Comparison of ENCODE assay signal across 28 cellular contexts in the genomic region with DNA sequence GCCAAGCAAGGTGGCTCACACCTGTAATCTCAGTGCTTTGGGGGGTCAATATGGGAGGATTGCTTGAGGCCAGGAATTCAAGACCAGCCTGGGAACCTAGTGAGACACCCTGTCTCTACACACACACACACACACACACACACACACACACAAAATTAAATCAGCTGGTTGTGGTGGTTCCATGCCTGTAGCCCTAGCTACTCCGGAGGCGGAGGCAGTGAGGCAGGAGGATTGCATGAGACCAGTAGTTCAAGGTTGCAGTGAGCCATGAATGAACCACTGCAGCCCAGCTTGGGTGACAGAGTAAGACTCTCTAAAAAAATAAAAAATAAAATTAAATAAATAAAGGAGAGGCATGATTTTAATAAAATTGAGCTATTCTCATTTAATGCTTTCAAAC.
"Had no signal": no experiment of that assay in that cellular context is flagged by ENCODE, and none has a peak within 500 bp of the region (broad histone marks: within the 10 kb centered on the region; RNA-seq: fewer than 3 reads in every experiment).

No MANE protein-coding gene starts in this region.

- H3K9me3 Mint-ChIP-seq: activated CD4-positive, alpha-beta T cell treated with anti-CD3 and anti-CD28 coated beads, Interleukin-2, amount 10 ng/mL, durations not matched to agents 24 days and 14 days; activated naive CD4-positive, alpha-beta T cell treated with anti-CD3 and anti-CD28 coated beads, Interleukin-2, amount 50 U/mL, for 24 hours; activated T-cell treated with anti-CD3 and anti-CD28 coated beads, Interleukin-2, amount 50 U/mL, for 24 hours; activated T-helper 1 cell treated with anti-CD3 and anti-CD28 coated beads, Interleukin-12 subunit alpha, Interleukin-12 subunit beta, Interleukin-2, Interleukin-4 antibody, amounts not matched to agents 30 ng/mL and 10 ng/mL and 1 ng/mL, durations not matched to agents 14 hours and 24 hours and 36 hours; T-helper 2 cell treated with Interferon-gamma antibody and Interleukin-4, amounts not matched to agents 5 μg/mL and 100 μg/mL, for 36 hours; WTC11 had no signal

- H3K27me3 ChIP-seq: ascending aorta, body of pancreas, SJCRH30 had no signal

- H3K27ac ChIP-seq: ascending aorta, SJCRH30 had no signal

- FAIRE-seq: bronchial epithelial cell had no signal

- H3K4me3 ChIP-seq: ascending aorta, body of pancreas, SJCRH30 had no signal

- H3K4me2 ChIP-seq: SK-N-SH had no signal

- H3K27me3 Mint-ChIP-seq: activated CD4-positive, alpha-beta T cell treated with anti-CD3 and anti-CD28 coated beads, Interleukin-2, amount 10 ng/mL, durations not matched to agents 24 days and 14 days; activated CD8-positive, alpha-beta memory T cell treated with anti-CD3 and anti-CD28 coated beads, Interleukin-2, amount 10 ng/mL, durations not matched to agents 7 days and 5 days; activated naive CD4-positive, alpha-beta T cell treated with anti-CD3 and anti-CD28 coated beads, Interleukin-2, amount 50 U/mL, for 24 hours; activated T-cell treated with anti-CD3 and anti-CD28 coated beads, Interleukin-2, amount 50 U/mL, for 24 hours had no signal

- H3K27ac Mint-ChIP-seq: activated CD4-positive, alpha-beta T cell treated with anti-CD3 and anti-CD28 coated beads, Interleukin-2, amount 10 ng/mL, durations not matched to agents 24 days and 14 days; activated CD8-positive, alpha-beta memory T cell treated with anti-CD3 and anti-CD28 coated beads, Interleukin-2, amount 10 ng/mL, durations not matched to agents 7 days and 5 days; activated naive CD4-positive, alpha-beta T cell treated with anti-CD3 and anti-CD28 coated beads, Interleukin-2, amount 50 U/mL, for 24 hours; activated T-helper 1 cell treated with anti-CD3 and anti-CD28 coated beads, Interleukin-12 subunit alpha, Interleukin-12 subunit beta, Interleukin-2, Interleukin-4 antibody, amounts not matched to agents 30 ng/mL and 10 ng/mL and 1 ng/mL, durations not matched to agents 14 hours and 24 hours and 36 hours; T-helper 2 cell treated with Interferon-gamma antibody and Interleukin-4, amounts not matched to agents 5 μg/mL and 100 μg/mL, for 36 hours; WTC11 had no signal

- ATAC-seq: activated CD8-positive, alpha-beta memory T cell treated with anti-CD3 and anti-CD28 coated beads, Interleukin-2, amount 10 ng/mL, durations not matched to agents 7 days and 5 days; body of pancreas; Panc1; WTC11 had no signal

- H3K36me3 ChIP-seq: ascending aorta, SJCRH30 had no signal

- H3K9me3 ChIP-seq: ascending aorta, body of pancreas, SJCRH30, SK-N-SH had no signal

- H3K4me3 Mint-ChIP-seq: activated CD4-positive, alpha-beta T cell treated with anti-CD3 and anti-CD28 coated beads, Interleukin-2, amount 10 ng/mL, durations not matched to agents 24 days and 14 days; activated CD8-positive, alpha-beta memory T cell treated with anti-CD3 and anti-CD28 coated beads, Interleukin-2, amount 10 ng/mL, durations not matched to agents 7 days and 5 days; activated naive CD4-positive, alpha-beta T cell treated with anti-CD3 and anti-CD28 coated beads, Interleukin-2, amount 50 U/mL, for 24 hours; activated T-cell treated with anti-CD3 and anti-CD28 coated beads, Interleukin-2, amount 50 U/mL, for 24 hours; activated T-helper 1 cell treated with anti-CD3 and anti-CD28 coated beads, Interleukin-12 subunit alpha, Interleukin-12 subunit beta, Interleukin-2, Interleukin-4 antibody, amounts not matched to agents 30 ng/mL and 10 ng/mL and 1 ng/mL, durations not matched to agents 14 hours and 24 hours and 36 hours; T-helper 2 cell treated with Interferon-gamma antibody and Interleukin-4, amounts not matched to agents 5 μg/mL and 100 μg/mL, for 36 hours; WTC11 had no signal

- DNase-seq: activated CD4-positive, alpha-beta T cell treated with anti-CD3 and anti-CD28 coated beads for 1 hour; activated CD4-positive, alpha-beta T cell treated with anti-CD3 and anti-CD28 coated beads, Interleukin-2, amount 10 ng/mL, durations not matched to agents 24 days and 14 days; activated CD4-positive, alpha-beta T cell treated with anti-CD3 and anti-CD28 coated beads, Interleukin-2, amount 50 U/mL, for 48 hours; activated CD8-positive, alpha-beta memory T cell treated with anti-CD3 and anti-CD28 coated beads, Interleukin-2, amount 10 ng/mL, durations not matched to agents 7 days and 5 days; activated effector memory CD4-positive, alpha-beta T cell treated with Interleukin-2 at 50 U/mL for 16 hours; activated naive CD4-positive, alpha-beta T cell; activated T-cell treated with anti-CD3 and anti-CD28 coated beads, Interleukin-2, amount 50 U/mL, for 24 hours; amniotic stem cell; body of pancreas; central memory CD4-positive, alpha-beta T cell; KG1; NCI-H1092; NCI-H2107; NCI-H510A treated with DMSO at 0.1 percent for 48 hours; NCI-H69; NK-92 treated with Interleukin-12 subunit alpha and Interleukin-12 subunit beta, amount 100 ng/mL, for 24 hours; Right ventricle myocardium superior; RPMI8226; SK-N-SH; T-helper 1 cell had no signal

- H3K9ac ChIP-seq: SK-N-SH had no signal
